26 cellular contexts compared by ENCODE assay signal in the genomic region with DNA sequence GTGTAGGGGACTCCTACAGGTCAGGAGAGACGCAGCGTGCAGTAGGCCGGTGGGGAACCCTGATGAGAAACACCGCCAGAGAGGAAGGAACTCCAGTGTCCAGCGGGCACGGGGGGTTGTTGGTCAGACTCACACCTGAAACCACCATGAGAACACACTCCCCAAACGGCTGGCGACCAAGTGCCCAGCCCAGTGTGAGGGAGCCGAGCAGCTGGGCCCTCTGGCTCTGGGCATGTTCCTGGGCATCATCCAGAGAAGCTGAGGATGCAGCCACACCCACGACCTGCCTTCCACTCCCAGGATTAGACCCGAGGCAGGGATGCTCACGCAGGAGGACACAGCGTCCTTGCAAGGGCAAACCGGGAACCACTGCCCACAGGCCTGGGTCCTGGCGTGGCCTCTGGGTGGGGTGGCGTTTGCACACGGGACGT.
DNase-seq lines count a peak whose midpoint lies in the region; ATAC-seq and TF ChIP-seq lines count a peak whose summit lies in the region.
"Had no signal": no experiment of that assay in that cellular context is flagged by ENCODE, and none has a peak within 500 bp of the region (broad histone marks: within the 10 kb centered on the region; RNA-seq: fewer than 3 reads in every experiment).

No MANE protein-coding gene starts in this region.

- no peak overlapping the region for H2BK5ac ChIP-seq in mesenchymal stem cell (ENCODE audit: low read depth, low read length, poor library complexity, severe bottlenecking)

- in situ Hi-C loops in transverse colon (cut with MboI; ENCODE audit: low pct_ligation_motif_present in 1 of 4, low pct_unique_long_range_greater_than_20kb in 1 of 4, low sequenced_read_pairs in 3 of 4), result no loop called here

- no peak for ATAC-seq in HG03108 (IDR thresholded peaks at IDR 0.05; ENCODE audit: unreplicated experiment)
- no peak for ATAC-seq in HG02678 (IDR thresholded peaks at IDR 0.05; ENCODE audit: unreplicated experiment)
- ATAC-seq: activated T-cell treated with anti-CD3 and anti-CD28 coated beads, Interleukin-2, amount 50 U/mL, for 72 hours; naive thymus-derived CD8-positive, alpha-beta T cell had no signal

- no peak overlapping the region for H2BK120ac ChIP-seq in mesenchymal stem cell (ENCODE audit: low read depth, low read length)

- no peak overlapping the region for H3K4me3 ChIP-seq in mesenchymal stem cell (ENCODE audit: insufficient read depth in 1 of 2, low read depth in 1 of 2, low read length in 2 of 2)
- H3K4me3 ChIP-seq in transverse colon, result no peak overlapping the region
- H3K4me3 ChIP-seq in WERI-Rb-1 (ENCODE audit: low read depth, low read length), result no peak overlapping the region
- H3K4me3 ChIP-seq: A549, GM23248, heart right ventricle, SJCRH30, tibial nerve had no signal

- CTCF ChIA-PET in activated naive CD4-positive, alpha-beta T cell treated with anti-CD3 and anti-CD28 coated beads, Interleukin-2, amount 10 ng/mL, durations not matched to agents 7 days and 5 days (lab: Charles Lee), result no interaction called here

- no peak overlapping the region for H3K27ac ChIP-seq in mesenchymal stem cell (ENCODE audit: low read length, poor library complexity, severe bottlenecking)
- H3K27ac ChIP-seq in transverse colon, result no peak overlapping the region
- H3K27ac ChIP-seq in WERI-Rb-1, result no peak overlapping the region
- H3K27ac ChIP-seq: A549, GM23248, heart right ventricle, SJCRH30, tibial nerve had no signal

- no peaks in the 10 kb centered on the region for H3K27me3 Mint-ChIP-seq in activated naive CD4-positive, alpha-beta T cell treated with anti-CD3 and anti-CD28 coated beads, Interleukin-2, amount 10 ng/mL, durations not matched to agents 7 days and 5 days
- H3K27me3 Mint-ChIP-seq in chondrocyte (ENCODE audit: low read depth), result no peaks in the 10 kb centered on the region
- H3K27me3 Mint-ChIP-seq: B cell; naive thymus-derived CD8-positive, alpha-beta T cell had no signal

- no peak overlapping the region for H3K9ac ChIP-seq in mesenchymal stem cell (ENCODE audit: low read length)
- H3K9ac ChIP-seq: GM23248 had no signal

- H3K36me3 ChIP-seq in mesenchymal stem cell (ENCODE audit: control insufficient read depth in 1 of 2, insufficient read depth in 2 of 2, low read depth in 1 of 2, low read length in 2 of 2), result peaks cover 41 to 55% of the 10 kb centered on the region in 2 experiments
- peaks cover 0 to 15% (median 0%) of the 10 kb centered on the region in 4 donors for H3K36me3 ChIP-seq in transverse colon
- peaks cover 65% of the 10 kb centered on the region for H3K36me3 ChIP-seq in WERI-Rb-1

- H3K14ac ChIP-seq in mesenchymal stem cell (ENCODE audit: low read length in 2 of 2), result no peak overlapping the region

- peak; percentile 18 for DNase-seq in activated naive CD4-positive, alpha-beta T cell treated with anti-CD3 and anti-CD28 coated beads, Interleukin-2, amount 10 ng/mL, durations not matched to agents 7 days and 5 days
- DNase-seq in activated naive CD4-positive, alpha-beta T cell treated with Interleukin-2 at 50 U/mL for 16 hours, result no peak
- DNase-seq in chondrocyte (ENCODE audit: low spot score) (peak; percentile 81), mesenchymal stem cell (no peak), transverse colon (peak; percentile 6), WERI-Rb-1 (no peak)
- DNase-seq: activated T-cell treated with anti-CD3 and anti-CD28 coated beads, Interleukin-2, amount 50 U/mL, for 72 hours; cerebellar nuclear complex; DMS53; effector CD4-positive, alpha-beta T cell; foreskin fibroblast; GM23248; heart right ventricle; NCI-H146; NCI-H2171; NCI-H524 treated with DMSO at 0.1 percent for 48 hours; SJCRH30; stimulated activated CD8-positive, alpha-beta memory T cell treated with anti-CD3 and anti-CD28 coated beads, Interleukin-4, amount 100 ng/mL, for 48 hours had no signal

- no peaks in the 10 kb centered on the region for H3K4me1 Mint-ChIP-seq in activated naive CD4-positive, alpha-beta T cell treated with anti-CD3 and anti-CD28 coated beads, Interleukin-2, amount 10 ng/mL, durations not matched to agents 7 days and 5 days
- H3K4me1 Mint-ChIP-seq in chondrocyte (ENCODE audit: low read depth), result no peaks in the 10 kb centered on the region
- H3K4me1 Mint-ChIP-seq: B cell, mesothelial cell of epicardium had no signal

- no peak for TF ChIP-seq EP300 in transverse colon (IDR thresholded peaks at IDR 0.05; ENCODE audit: low read depth)

- H2AK5ac ChIP-seq in mesenchymal stem cell (ENCODE audit: low read length, severe bottlenecking), result no peak overlapping the region

- H3K27ac Mint-ChIP-seq in activated naive CD4-positive, alpha-beta T cell treated with anti-CD3 and anti-CD28 coated beads, Interleukin-2, amount 10 ng/mL, durations not matched to agents 7 days and 5 days, result no peak overlapping the region
- no peak overlapping the region for H3K27ac Mint-ChIP-seq in chondrocyte (ENCODE audit: unreplicated experiment)
- H3K27ac Mint-ChIP-seq: B cell, mesothelial cell of epicardium had no signal

- no peak overlapping the region for H3K4me2 ChIP-seq in mesenchymal stem cell (ENCODE audit: low read length, poor library complexity, severe bottlenecking)
- H3K4me2 ChIP-seq: A549 had no signal

- H3K18ac ChIP-seq in mesenchymal stem cell (ENCODE audit: low read depth in 1 of 2, low read length in 2 of 2), result no peak overlapping the region

- intact Hi-C loops in transverse colon (cut with DNase I; ENCODE audit: low total_unique reads), result no loop called here

- H2AFZ ChIP-seq in mesenchymal stem cell (ENCODE audit: low read depth, low read length), result no peak overlapping the region
- H2AFZ ChIP-seq: GM23248 had no signal

- no peak overlapping the region for H4K8ac ChIP-seq in mesenchymal stem cell (ENCODE audit: low read length)

- peaks cover 55% of the 10 kb centered on the region for H3K36me3 Mint-ChIP-seq in activated naive CD4-positive, alpha-beta T cell treated with anti-CD3 and anti-CD28 coated beads, Interleukin-2, amount 10 ng/mL, durations not matched to agents 7 days and 5 days
- H3K36me3 Mint-ChIP-seq in chondrocyte (ENCODE audit: low read depth), result peaks cover 70% of the 10 kb centered on the region

- peaks cover 76% of the 10 kb centered on the region for H3K9me3 ChIP-seq in mesenchymal stem cell (ENCODE audit: control insufficient read depth, low read length)
- peaks cover 8 to 16% of the 10 kb centered on the region in 2 donors for H3K9me3 ChIP-seq in transverse colon
- peaks cover 97% of the 10 kb centered on the region for H3K9me3 ChIP-seq in WERI-Rb-1 (ENCODE audit: severe bottlenecking)

- H3K4me3 Mint-ChIP-seq in activated naive CD4-positive, alpha-beta T cell treated with anti-CD3 and anti-CD28 coated beads, Interleukin-2, amount 10 ng/mL, durations not matched to agents 7 days and 5 days, result no peak overlapping the region
- no peak overlapping the region for H3K4me3 Mint-ChIP-seq in chondrocyte (ENCODE audit: unreplicated experiment)
- H3K4me3 Mint-ChIP-seq: activated T-cell treated with anti-CD3 and anti-CD28 coated beads, Interleukin-2, amount 50 U/mL, for 72 hours; B cell; CD8-positive, alpha-beta memory T cell; mesothelial cell of epicardium had no signal

- no peak overlapping the region for H2BK12ac ChIP-seq in mesenchymal stem cell (ENCODE audit: low read length in 2 of 2)

- no peak for TF ChIP-seq POLR2A in transverse colon (IDR thresholded peaks at IDR 0.05)

- H3K4ac ChIP-seq in mesenchymal stem cell (ENCODE audit: low read depth in 1 of 2, low read length in 2 of 2), result no peak overlapping the region

- no peak overlapping the region for H2BK15ac ChIP-seq in mesenchymal stem cell (ENCODE audit: low read depth, poor library complexity, severe bottlenecking)

- TF ChIP-seq CTCF in chondrocyte (IDR thresholded peaks at IDR 0.05) (no peak), transverse colon (IDR thresholded peaks at IDR 0.05) (no peak), WERI-Rb-1 (IDR thresholded peaks at IDR 0.05; ENCODE audit: low read depth, low read length) (no peak)

- 99% methylated on average over 16 of the region's 18 CpGs for WGBS in mesenchymal stem cell
- 86 to 100% methylated on average over 4 to 18 of the region's 18 CpGs for WGBS in transverse colon (ENCODE audit: low coverage in 1 of 2), 2 donors

- H3K23ac ChIP-seq in mesenchymal stem cell (ENCODE audit: low read length in 2 of 2), result no peak overlapping the region

- H3K9me3 Mint-ChIP-seq in activated naive CD4-positive, alpha-beta T cell treated with anti-CD3 and anti-CD28 coated beads, Interleukin-2, amount 10 ng/mL, durations not matched to agents 7 days and 5 days, result peaks cover 40% of the 10 kb centered on the region
- H3K9me3 Mint-ChIP-seq in chondrocyte (ENCODE audit: low read depth), result peaks cover 67% of the 10 kb centered on the region

- H3K27me3 ChIP-seq in mesenchymal stem cell (ENCODE audit: control insufficient read depth in 1 of 2, insufficient read depth in 1 of 2, low read length in 2 of 2) (no peaks in the 10 kb centered on the region), transverse colon (no peaks in the 10 kb centered on the region), WERI-Rb-1 (ENCODE audit: insufficient read depth, low read depth, severe bottlenecking) (no peaks in the 10 kb centered on the region)
- H3K27me3 ChIP-seq: heart right ventricle, SJCRH30, tibial nerve had no signal

- no peaks in the 10 kb centered on the region for H3K4me1 ChIP-seq in mesenchymal stem cell (ENCODE audit: control insufficient read depth, insufficient read depth, low read depth, low read length)
- no peaks in the 10 kb centered on the region for H3K4me1 ChIP-seq in transverse colon
- H3K4me1 ChIP-seq: A549, heart right ventricle, SJCRH30, tibial nerve had no signal

- peak overlapping the region; percentile 72 for H4K91ac ChIP-seq in mesenchymal stem cell (ENCODE audit: low read length)

- peaks cover 2% of the 10 kb centered on the region for H3K79me1 ChIP-seq in mesenchymal stem cell (replicated peaks; ENCODE audit: low read length, poor library complexity, severe bottlenecking)

Comparison
In these comparisons a context has a peak if more than half of its experiments do, and no peak if none do; other contexts are left out.
1. DNase-seq: peak in activated naive CD4-positive, alpha-beta T cell treated with anti-CD3 and anti-CD28 coated beads, Interleukin-2, amount 10 ng/mL, durations not matched to agents 7 days and 5 days (single experiment), chondrocyte (single experiment) and transverse colon (single experiment); none in activated naive CD4-positive, alpha-beta T cell treated with Interleukin-2 at 50 U/mL for 16 hours (single experiment), mesenchymal stem cell (single experiment) and WERI-Rb-1 (single experiment).